14 cellular contexts compared by ENCODE assay signal in genomic region chr19:4986056-4986455, GRCh38.
"Had no signal": no experiment of that assay in that cellular context is flagged by ENCODE, and none has a peak within 500 bp of the region (broad histone marks: within the 10 kb centered on the region; RNA-seq: fewer than 3 reads in every experiment).

No MANE protein-coding gene starts in this region.

- H3K9me3 ChIP-seq: lower lobe of right lung had no signal

- H3K36me3 ChIP-seq: brain microvascular endothelial cell had no signal

- H3K27me3 ChIP-seq: brain microvascular endothelial cell had no signal

- DNase-seq: activated CD4-positive, alpha-beta T cell treated with anti-CD3 and anti-CD28 coated beads, Interleukin-2, amount 50 U/mL, for 1 hour; activated CD8-positive, alpha-beta memory T cell treated with anti-CD3 and anti-CD28 coated beads for 24 hours; activated gamma-delta T cell treated with Interleukin-2 at 50 U/mL for 16 hours; activated naive CD8-positive, alpha-beta T cell treated with anti-CD3 and anti-CD28 coated beads for 36 hours; brain microvascular endothelial cell; cerebellar nuclear complex; effector CD8-positive, alpha-beta T cell; foreskin melanocyte; head of caudate nucleus; lower lobe of right lung; midbrain; stimulated activated CD4-positive, alpha-beta T cell treated with anti-CD3 and anti-CD28 coated beads, Interleukin-12 subunit alpha, Interleukin-12 subunit beta, amount 100 ng/mL, for 4 hours; stimulated activated CD4-positive, alpha-beta T cell treated with anti-CD3 and anti-CD28 coated beads, Interleukin-2, amount 100 ng/mL, for 24 hours had no signal

- H3K27ac ChIP-seq: brain microvascular endothelial cell, lower lobe of right lung had no signal

- FAIRE-seq: urothelium cell line had no signal

- H3K4me3 ChIP-seq: lower lobe of right lung had no signal
